Comparison of ENCODE assay signal across 10 cellular contexts in the genomic region with DNA sequence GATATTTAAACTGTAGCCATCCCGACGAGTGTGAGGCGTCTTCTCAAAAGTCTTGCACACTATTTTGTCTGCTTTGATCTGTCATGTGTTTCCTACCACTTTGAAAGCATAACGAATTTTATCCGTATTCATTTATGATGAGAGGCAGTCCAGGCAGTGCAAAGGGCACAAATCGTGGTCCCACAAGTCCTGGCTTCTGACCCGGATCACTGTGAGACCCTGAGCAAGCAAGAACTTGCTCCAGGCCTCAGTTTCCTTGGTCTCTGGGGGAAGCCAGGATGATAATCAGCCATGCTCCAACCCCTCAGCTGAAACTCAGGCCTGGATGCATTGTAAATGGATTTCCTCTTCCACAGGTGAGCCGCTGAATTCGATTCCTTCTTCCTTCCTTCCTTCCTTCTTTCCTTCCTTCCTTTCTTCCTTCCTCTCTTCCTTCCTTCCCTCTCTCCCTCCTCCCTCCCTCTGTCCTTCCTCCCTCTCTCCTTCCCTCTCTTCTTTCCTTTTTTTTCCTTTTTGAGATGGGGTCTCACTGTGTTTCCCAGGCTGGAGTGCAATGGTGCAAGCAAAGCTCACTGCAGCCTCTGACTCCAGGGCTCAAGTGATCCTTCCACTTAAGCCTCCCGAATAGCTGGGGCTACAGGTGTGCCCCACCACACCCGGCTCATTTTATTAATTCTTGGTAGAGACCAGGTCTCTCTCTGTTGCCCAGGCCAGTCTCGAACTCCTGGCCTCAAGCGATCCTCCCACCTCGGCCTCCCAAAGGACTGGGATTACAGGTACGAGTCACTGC. TPM values are rescaled to one million over a fixed set of nuclear protein-coding genes. Genes with fewer than 3 reads are reported as not detected.
DNase-seq lines count a peak whose midpoint lies in the region; ATAC-seq and TF ChIP-seq lines count a peak whose summit lies in the region.
"Had no signal": no experiment of that assay in that cellular context is flagged by ENCODE, and none has a peak within 500 bp of the region (broad histone marks: within the 10 kb centered on the region; RNA-seq: fewer than 3 reads in every experiment).

No MANE protein-coding gene starts in this region.

- no peaks in the 10 kb centered on the region for H3K9me3 ChIP-seq in right atrium auricular region

- peak overlapping the region; percentile 61 to 64 for H3K27ac ChIP-seq in right atrium auricular region

- H3K27me3 Mint-ChIP-seq in chondrocyte (ENCODE audit: low read depth) (peaks cover 4% of the 10 kb centered on the region), naive B cell (peaks cover 4 to 26% (median 7%) of the 10 kb centered on the region in 3 donors)

- no peak for ATAC-seq in left cardiac atrium
- no peak for ATAC-seq in naive B cell (ENCODE audit: low read depth in 2 of 2)
- no peak for ATAC-seq in GM18870 (IDR thresholded peaks at IDR 0.05; ENCODE audit: unreplicated experiment)

- intact Hi-C loops in left cardiac atrium (cut with DNase I): loop anchor here in 1 of 2 donors (10.0 kb wide), 2 partner anchors 48 to 138 kb away; a partner anchor contains a TSS

- peak overlapping the region; percentile 42 for H3K4me3 Mint-ChIP-seq in chondrocyte (ENCODE audit: unreplicated experiment)
- peak overlapping the region; percentile 78 to 95 (median 84) for H3K4me3 Mint-ChIP-seq in naive B cell

- H3K4me1 ChIP-seq in right atrium auricular region: peaks cover 0 to 20% of the 10 kb centered on the region in 2 donors

- H3K36me3 ChIP-seq in right atrium auricular region: no peaks in the 10 kb centered on the region

- H3K4me3 ChIP-seq in right atrium auricular region: peak overlapping the region; percentile 42 to 56

- no peak for DNase-seq in right atrium auricular region (ENCODE audit: low spot score)
- DNase-seq in left cardiac atrium: no peak
- no peak for DNase-seq in chondrocyte (ENCODE audit: low spot score)
- no peak for DNase-seq in naive B cell
- no peak for DNase-seq in COR-L47 (lab: John Stamatoyannopoulos, UW)
- no peak for DNase-seq in cortex of kidney (lab: John Stamatoyannopoulos, UW)
- DNase-seq in DMS53 (lab: John Stamatoyannopoulos, UW): no peak
- DNase-seq: kidney glomerular epithelial cell, NCI-H187 had no signal

- H3K9me3 Mint-ChIP-seq in chondrocyte (ENCODE audit: low read depth) (no peaks in the 10 kb centered on the region), naive B cell (no peaks in the 10 kb centered on the region)

- H3K27me3 ChIP-seq in right atrium auricular region: no peaks in the 10 kb centered on the region

- H3K27ac Mint-ChIP-seq in chondrocyte (ENCODE audit: unreplicated experiment) (no peak overlapping the region), naive B cell (peak overlapping the region; percentile 44 to 97 (median 86))

- peaks cover 6% of the 10 kb centered on the region for H3K4me1 Mint-ChIP-seq in chondrocyte (ENCODE audit: low read depth)
- peaks cover 12 to 19% (median 14%) of the 10 kb centered on the region in 3 donors for H3K4me1 Mint-ChIP-seq in naive B cell

- TF ChIP-seq CTCF in right atrium auricular region (IDR thresholded peaks at IDR 0.05) (no peak), chondrocyte (IDR thresholded peaks at IDR 0.05) (no peak)

- no peaks in the 10 kb centered on the region for H3K36me3 Mint-ChIP-seq in chondrocyte (ENCODE audit: low read depth)
- H3K36me3 Mint-ChIP-seq in naive B cell: no peaks in the 10 kb centered on the region

RNA-seq across cellular contexts. Expression of a gene that starts 18.4 kb away (rescaled TPM):
- 10 to 100 TPM; 19.8 to 20.0 TPM for total RNA-seq in right atrium auricular region
- 10 to 100 TPM; 36.7 to 47.0 TPM for total RNA-seq in left cardiac atrium
- total RNA-seq in chondrocyte: 61.5 to 72.1 TPM (median 62.3 TPM) in 3 replicates
- polyA plus RNA-seq in naive B cell (ENCODE audit: low read depth in 6 of 6): 10 to 100 TPM; 14.7 to 54.3 (median 36.7) TPM

RNA-seq across cellular contexts. Expression of a gene that starts 21.1 kb away (rescaled TPM):
- 10 to 100 TPM; 11.3 to 46.5 TPM for total RNA-seq in right atrium auricular region
- total RNA-seq in left cardiac atrium: 10 to 100 TPM; 36.2 to 91.1 TPM
- not detected in 3 replicates for total RNA-seq in chondrocyte
- not detected for polyA plus RNA-seq in naive B cell (ENCODE audit: low read depth in 6 of 6)

RNA-seq across cellular contexts. Expression of a gene that starts 52.6 kb away (rescaled TPM):
- total RNA-seq in right atrium auricular region: 1 to 10 TPM; 6.7 to 7.1 TPM
- 1 to 10 TPM; 8.4 to 9.1 TPM for total RNA-seq in left cardiac atrium
- 9.6 to 13.1 TPM (median 11.8 TPM) in 3 replicates for total RNA-seq in chondrocyte
- 1 to 10 TPM; 4.7 to 9.8 (median 5.7) TPM for polyA plus RNA-seq in naive B cell (ENCODE audit: low read depth in 6 of 6)

Comparison
In these comparisons a context has a peak if more than half of its experiments do, and no peak if none do; other contexts are left out.
1. RNA of a gene that starts 21.1 kb away (total RNA-seq): 36.2 to 91.1 TPM in left cardiac atrium and 11.3 to 46.5 TPM in right atrium auricular region; not detected in chondrocyte; every median in the first group is over 10 times any median in the second.